Comparison of ENCODE assay signal across 7 cellular contexts in genomic region chr2:111424176-111424575, GRCh38.
A peak's percentile ranks its signal among the peaks of the same experiment; 100 is the strongest.
DNase-seq lines count a peak whose midpoint lies in the region; ATAC-seq, FAIRE-seq and TF ChIP-seq lines count a peak whose summit lies in the region.
"Not testable (repeated sequence)": the region's sequence is repeated elsewhere in the genome, so short reads cannot be mapped to it uniquely, and the experiment has no call there.

No MANE protein-coding gene starts in this region.

- not testable (repeated sequence) for H3K4me1 Mint-ChIP-seq in CD4-positive, alpha-beta T cell (ENCODE audit: low read depth); T-helper 17 cell
- H3K4me1 Mint-ChIP-seq in activated CD8-positive, alpha-beta T cell treated with anti-CD3 and anti-CD28 coated beads for 36 hours (ENCODE audit: low read depth): peaks cover 21% of the 10 kb centered on the region
- H3K4me1 Mint-ChIP-seq in activated T-cell treated with anti-CD3 and anti-CD28 coated beads, Interleukin-2, amount 50 U/mL, for 4 hours (ENCODE audit: low read depth): peaks cover 32% of the 10 kb centered on the region
- peaks cover 0 to 32% (median 4%) of the 10 kb centered on the region in 7 donors for H3K4me1 Mint-ChIP-seq in naive thymus-derived CD4-positive, alpha-beta T cell

- peaks cover 11% of the 10 kb centered on the region for H3K79me2 ChIP-seq in DND-41 (ENCODE audit: insufficient read depth, low read length)
- peaks cover 47% of the 10 kb centered on the region for H3K79me2 ChIP-seq in K562 (ENCODE audit: control insufficient read depth, insufficient read depth, low read length)

- H2AFZ ChIP-seq in DND-41 (ENCODE audit: low read depth, low read length); K562 (ENCODE audit: low read depth, low read length): not testable (repeated sequence)

- not testable (repeated sequence) for TF ChIP-seq EP300 in K562 (IDR thresholded peaks at IDR 0.05; ENCODE audit: low read length)

- in situ Hi-C loops in K562 (cut with MboI): not testable (repeated sequence)

- not testable (repeated sequence) for H3K9me3 ChIP-seq in CD4-positive, alpha-beta T cell (ENCODE audit: control insufficient read depth, low read length); DND-41 (ENCODE audit: insufficient read depth, low read length, severe bottlenecking); T-helper 17 cell (ENCODE audit: control insufficient read depth, low read length, poor library complexity, severe bottlenecking); K562 (replicated peaks; ENCODE audit: control insufficient read depth, insufficient read depth, low read depth, low read length); naive thymus-derived CD4-positive, alpha-beta T cell (ENCODE audit: control insufficient read depth in 2 of 3, low read length in 3 of 3)

- not testable (repeated sequence) for H3K9me3 Mint-ChIP-seq in CD4-positive, alpha-beta T cell; activated CD8-positive, alpha-beta T cell treated with anti-CD3 and anti-CD28 coated beads for 36 hours; activated T-cell treated with anti-CD3 and anti-CD28 coated beads, Interleukin-2, amount 50 U/mL, for 4 hours; naive thymus-derived CD4-positive, alpha-beta T cell

- not testable (repeated sequence) for H4K20me1 ChIP-seq in DND-41 (ENCODE audit: insufficient read depth, low read length); K562 (replicated peaks; ENCODE audit: control insufficient read depth, insufficient read depth, low read length)

- not testable (repeated sequence) for H3K27me3 ChIP-seq in CD4-positive, alpha-beta T cell (ENCODE audit: control insufficient read depth, insufficient read depth, low read length); DND-41 (ENCODE audit: insufficient read depth, low read length, poor library complexity); K562 (ENCODE audit: control insufficient read depth in 2 of 2, insufficient read depth in 2 of 2, low read length in 2 of 2); naive thymus-derived CD4-positive, alpha-beta T cell (ENCODE audit: control insufficient read depth in 2 of 2, insufficient read depth in 2 of 2, low read length in 2 of 2)

- TF ChIP-seq CTCF in CD4-positive, alpha-beta T cell (IDR thresholded peaks at IDR 0.05); DND-41 (IDR thresholded peaks at IDR 0.05; ENCODE audit: borderline replicate concordance, extremely low read depth, low read length, poor library complexity, severe bottlenecking); activated CD8-positive, alpha-beta T cell treated with anti-CD3 and anti-CD28 coated beads for 36 hours (IDR thresholded peaks at IDR 0.05); K562 (IDR thresholded peaks at IDR 0.05 in 2 of 3, conservative IDR thresholded peaks at IDR 0.05 in 1 of 3; ENCODE audit: insufficient read depth in 2 of 3, low read depth in 1 of 3, low read length in 3 of 3): not testable (repeated sequence)

- H3K27ac Mint-ChIP-seq in CD4-positive, alpha-beta T cell; activated CD8-positive, alpha-beta T cell treated with anti-CD3 and anti-CD28 coated beads for 36 hours: not testable (repeated sequence)
- peak overlapping the region; percentile 53 for H3K27ac Mint-ChIP-seq in T-helper 17 cell
- peak overlapping the region in 1 of 9 donors; percentile 56 for H3K27ac Mint-ChIP-seq in naive thymus-derived CD4-positive, alpha-beta T cell

- POLR2A ChIA-PET in CD4-positive, alpha-beta T cell (lab: Charles Lee); activated CD8-positive, alpha-beta T cell treated with anti-CD3 and anti-CD28 coated beads for 36 hours (lab: Charles Lee); K562 (lab: Yijun Ruan, JAX); naive thymus-derived CD4-positive, alpha-beta T cell (lab: Charles Lee): not testable (repeated sequence)

- not testable (repeated sequence) for H3K4me1 ChIP-seq in DND-41 (ENCODE audit: insufficient read depth, low read length); K562 (replicated peaks in 1 of 2; ENCODE audit: control insufficient read depth in 2 of 2, insufficient read depth in 2 of 2, low read length in 2 of 2)
- H3K4me1 ChIP-seq in naive thymus-derived CD4-positive, alpha-beta T cell (ENCODE audit: control insufficient read depth in 2 of 2, insufficient read depth in 2 of 2, low read length in 2 of 2): peaks cover 14 to 18% of the 10 kb centered on the region in 2 donors

- TF ChIP-seq POLR2A in K562 (conservative IDR thresholded peaks at IDR 0.05): not testable (repeated sequence)

- not testable (repeated sequence) for H3K36me3 Mint-ChIP-seq in CD4-positive, alpha-beta T cell (ENCODE audit: low read depth); T-helper 17 cell (ENCODE audit: low read depth); activated CD8-positive, alpha-beta T cell treated with anti-CD3 and anti-CD28 coated beads for 36 hours (ENCODE audit: low read depth)
- peaks cover 14% of the 10 kb centered on the region for H3K36me3 Mint-ChIP-seq in activated T-cell treated with anti-CD3 and anti-CD28 coated beads, Interleukin-2, amount 50 U/mL, for 4 hours (ENCODE audit: insufficient read depth)
- peaks cover 0 to 17% (median 0%) of the 10 kb centered on the region in 5 donors for H3K36me3 Mint-ChIP-seq in naive thymus-derived CD4-positive, alpha-beta T cell

- ATAC-seq in CD4-positive, alpha-beta T cell (ENCODE audit: poor library complexity): peak; percentile 69
- ATAC-seq in DND-41 (ENCODE audit: insufficient read depth, low read depth) (0 out of 3 replicates have a peak, but pooled peaks have one; percentile 9), T-helper 17 cell (peak; percentile 44), K562 (peak; percentile 54)
- peak; percentile 12 for ATAC-seq in activated CD8-positive, alpha-beta T cell treated with anti-CD3 and anti-CD28 coated beads for 36 hours
- peak; percentile 13 to 23 for ATAC-seq in activated T-cell treated with anti-CD3 and anti-CD28 coated beads, Interleukin-2, amount 50 U/mL, for 4 hours
- peak; percentile 66 for ATAC-seq in naive thymus-derived CD4-positive, alpha-beta T cell

- TF ChIP-seq RAD21 in K562 (CRISPR knock-in tag; conservative IDR thresholded peaks at IDR 0.05 in 1 of 2, IDR thresholded peaks at IDR 0.05 in 1 of 2): not testable (repeated sequence)

- not testable (repeated sequence) for H3K36me3 ChIP-seq in DND-41 (ENCODE audit: insufficient read depth, low read length); K562 (ENCODE audit: control insufficient read depth, insufficient read depth, low read length); naive thymus-derived CD4-positive, alpha-beta T cell (ENCODE audit: control insufficient read depth in 2 of 3, insufficient read depth in 3 of 3, low read length in 3 of 3)

- BruUV-seq in K562 (replicated peaks; lab: Mats Ljungman, UMichigan): not testable (repeated sequence)

- not testable (repeated sequence) for H3K9me1 ChIP-seq in K562 (ENCODE audit: control insufficient read depth, insufficient read depth, low read length)

- not testable (repeated sequence) for H3K4me2 ChIP-seq in DND-41 (ENCODE audit: insufficient read depth, low read length); K562 (ENCODE audit: insufficient read depth, low read length)

- intact Hi-C loops in CD4-positive, alpha-beta T cell (cut with DNase I, micrococcal nuclease); activated CD8-positive, alpha-beta T cell treated with anti-CD3 and anti-CD28 coated beads for 36 hours (cut with micrococcal nuclease); K562 (cut with micrococcal nuclease); naive thymus-derived CD4-positive, alpha-beta T cell (cut with micrococcal nuclease): not testable (repeated sequence)

- not testable (repeated sequence) for H3K27ac ChIP-seq in CD4-positive, alpha-beta T cell (ENCODE audit: low read depth, low read length); DND-41 (ENCODE audit: low read length); K562 (ENCODE audit: extremely low read depth, low read depth, low read length)
- H3K27ac ChIP-seq in naive thymus-derived CD4-positive, alpha-beta T cell (ENCODE audit: low read depth, low read length): peak overlapping the region; percentile 51

- H3K4me3 ChIP-seq in DND-41 (ENCODE audit: low read depth in 1 of 2, low read length in 2 of 2); K562; naive thymus-derived CD4-positive, alpha-beta T cell (ENCODE audit: low read length): not testable (repeated sequence)

- not testable (repeated sequence) for H3K27me3 Mint-ChIP-seq in CD4-positive, alpha-beta T cell; T-helper 17 cell; activated CD8-positive, alpha-beta T cell treated with anti-CD3 and anti-CD28 coated beads for 36 hours; activated T-cell treated with anti-CD3 and anti-CD28 coated beads, Interleukin-2, amount 50 U/mL, for 4 hours (ENCODE audit: low read depth); naive thymus-derived CD4-positive, alpha-beta T cell

- not testable (repeated sequence) for H3K9ac ChIP-seq in DND-41 (ENCODE audit: low read depth, low read length); K562 (ENCODE audit: insufficient read depth in 1 of 2, low read depth in 2 of 2, low read length in 2 of 2)

- CTCF ChIA-PET in CD4-positive, alpha-beta T cell (lab: Charles Lee); activated CD8-positive, alpha-beta T cell treated with anti-CD3 and anti-CD28 coated beads for 36 hours (lab: Charles Lee); K562 (lab: Yijun Ruan, JAX; ENCODE audit: low intra/inter-chr PET ratio); naive thymus-derived CD4-positive, alpha-beta T cell (lab: Charles Lee): not testable (repeated sequence)

- not testable (repeated sequence) for DNase-seq in CD4-positive, alpha-beta T cell; DND-41; T-helper 17 cell; activated CD8-positive, alpha-beta T cell treated with anti-CD3 and anti-CD28 coated beads for 36 hours; activated T-cell treated with anti-CD3 and anti-CD28 coated beads, Interleukin-2, amount 50 U/mL, for 4 hours; K562 (ENCODE audit: extremely low read depth in 1 of 4, low spot score in 3 of 4); naive thymus-derived CD4-positive, alpha-beta T cell

- WGBS in K562 (ENCODE audit: insufficient coverage, low coverage, missing lambda C conversion rate): 23% methylated on average over 4 of the region's 6 CpGs

- not testable (repeated sequence) for H3K4me3 Mint-ChIP-seq in CD4-positive, alpha-beta T cell; T-helper 17 cell; activated CD8-positive, alpha-beta T cell treated with anti-CD3 and anti-CD28 coated beads for 36 hours; activated T-cell treated with anti-CD3 and anti-CD28 coated beads, Interleukin-2, amount 50 U/mL, for 4 hours; naive thymus-derived CD4-positive, alpha-beta T cell

- FAIRE-seq in K562 (lab: Jason Lieb, UNC): not testable (repeated sequence)

Comparison
In these comparisons a context has a peak if more than half of its experiments do, and no peak if none do; other contexts are left out.
1. ATAC-seq: peak in every context shown above with its lines; median percentile 69 in CD4-positive, alpha-beta T cell; 66 in naive thymus-derived CD4-positive, alpha-beta T cell; 54 in K562; 44 in T-helper 17 cell; 18 in activated T-cell treated with anti-CD3 and anti-CD28 coated beads, Interleukin-2, amount 50 U/mL, for 4 hours; 12 in activated CD8-positive, alpha-beta T cell treated with anti-CD3 and anti-CD28 coated beads for 36 hours; 9 in DND-41.